ENCODE assay signal across 18 cellular contexts in the genomic region with DNA sequence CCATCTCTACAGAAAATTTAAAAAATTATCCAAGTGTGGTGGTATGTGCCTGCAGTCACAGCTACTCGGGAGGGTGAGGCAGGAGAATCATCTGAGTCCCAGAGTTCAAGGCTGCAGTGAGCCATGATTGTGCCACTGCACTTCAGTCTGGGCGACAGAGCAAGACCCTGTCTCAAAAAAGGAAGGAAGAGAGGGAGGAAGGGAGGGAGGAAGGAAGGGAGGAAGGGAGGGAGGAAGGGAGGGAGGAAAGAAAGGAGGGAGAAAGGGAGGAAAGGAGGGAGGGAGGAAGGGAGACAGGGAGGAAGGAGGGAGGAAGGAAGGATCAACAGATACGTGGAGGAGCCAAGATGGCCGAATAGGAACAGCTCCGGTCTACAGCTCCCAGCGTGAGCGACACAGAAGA.
DNase-seq lines count a peak whose midpoint lies in the region; ATAC-seq, FAIRE-seq and TF ChIP-seq lines count a peak whose summit lies in the region.
"Had no signal": no experiment of that assay in that cellular context is flagged by ENCODE, and none has a peak within 500 bp of the region (broad histone marks: within the 10 kb centered on the region; RNA-seq: fewer than 3 reads in every experiment).

No MANE protein-coding gene starts in this region.

- CTCF ChIA-PET in H1 (lab: Charles Lee; ENCODE audit: partially characterized antibody): interaction anchor here (0.9 kb wide), 1 partner anchor 28 kb away, joined by 3 read pairs; no protein-coding TSS in a partner anchor

- no peaks in the 10 kb centered on the region; the same call in 1 of the 2 replicates for H3K23me2 ChIP-seq in H1 (ENCODE audit: low read depth, low read length)

- peak overlapping the region; percentile 75 for H3K4me3 Mint-ChIP-seq in nephron
- H3K4me3 Mint-ChIP-seq: activated CD4-positive, alpha-beta memory T cell treated with anti-CD3 and anti-CD28 coated beads, Interleukin-2, amount 10 ng/mL, durations not matched to agents 7 days and 5 days; activated T-cell treated with anti-CD3 and anti-CD28 coated beads, Interleukin-2, amount 50 U/mL, for 24 hours; stimulated activated naive CD8-positive, alpha-beta T cell treated with anti-CD3 and anti-CD28 coated beads, Interleukin-15, amount 100 ng/mL, for 72 hours had no signal

- H3K4me1 ChIP-seq in HUES48 (ENCODE audit: control insufficient read depth, insufficient read depth, low read length): no peaks in the 10 kb centered on the region
- H3K4me1 ChIP-seq in H1 (replicated peaks in 1 of 4; ENCODE audit: control insufficient read depth in 3 of 4, insufficient read depth in 4 of 4, low read length in 3 of 4): no peaks in the 10 kb centered on the region
- H3K4me1 ChIP-seq: breast epithelium had no signal

- no peak overlapping the region for H2AK5ac ChIP-seq in H1 (ENCODE audit: low read depth, low read length)

- no peak overlapping the region for H2BK12ac ChIP-seq in H1 (ENCODE audit: low read depth, low read length)

- no peak for TF ChIP-seq CTCF in C4-2B (conservative IDR thresholded peaks at IDR 0.05)
- TF ChIP-seq CTCF in H1 (IDR thresholded peaks at IDR 0.05; ENCODE audit: control extremely low read depth in 1 of 3, insufficient read depth in 1 of 3, low read depth in 1 of 3, low read length in 3 of 3): no peak
- TF ChIP-seq CTCF in nephron (IDR thresholded peaks at IDR 0.05; ENCODE audit: unreplicated experiment in 3 of 3): no peak

- no peak overlapping the region for H3K9ac ChIP-seq in HUES48 (ENCODE audit: low read depth, low read length)
- peak overlapping the region in 1 of 4 experiments; percentile 24; a peak in 1 of 7 replicates for H3K9ac ChIP-seq in H1 (replicated peaks in 1 of 4; ENCODE audit: extremely low read depth in 1 of 4, low read depth in 3 of 4, low read length in 3 of 4)

- H3K27ac ChIP-seq in C4-2B: peak overlapping the region; percentile 52
- H3K27ac ChIP-seq in HUES48 (ENCODE audit: low read depth, low read length): no peak overlapping the region
- no peak overlapping the region for H3K27ac ChIP-seq in H1 (ENCODE audit: low read depth, low read length)
- H3K27ac ChIP-seq: breast epithelium had no signal

- H3K4me3 ChIP-seq in HUES48 (ENCODE audit: low read depth, low read length) (peak overlapping the region; percentile 47; the same call in 1 of the 2 replicates), H1 (ENCODE audit: extremely low read depth in 1 of 4, insufficient read depth in 2 of 4, low read depth in 3 of 4, low read length in 4 of 4) (peak overlapping the region in 2 of 4 experiments; percentile 29 to 38; a peak in 2 of 8 replicates)
- H3K4me3 ChIP-seq: breast epithelium had no signal

- no peaks in the 10 kb centered on the region for H4K20me1 ChIP-seq in H1 (replicated peaks in 1 of 2; ENCODE audit: control insufficient read depth in 1 of 2, insufficient read depth in 2 of 2, low read length in 2 of 2)

- H2BK15ac ChIP-seq in H1 (ENCODE audit: low read length): no peak overlapping the region

- H3K27me3 ChIP-seq in HUES48 (ENCODE audit: control insufficient read depth, insufficient read depth, low read length) (no peaks in the 10 kb centered on the region), H1 (replicated peaks in 1 of 4; ENCODE audit: control insufficient read depth in 3 of 4, extremely low read depth in 1 of 4, insufficient read depth in 3 of 4, low read length in 3 of 4) (no peaks in the 10 kb centered on the region)
- H3K27me3 ChIP-seq: breast epithelium had no signal

- H3K23ac ChIP-seq in H1 (ENCODE audit: insufficient read length): no peak overlapping the region

- H3K79me1 ChIP-seq in H1 (ENCODE audit: low read depth, low read length): no peaks in the 10 kb centered on the region

- peak overlapping the region; percentile 21 to 63; a peak in 2 of 4 replicates for H3K4me2 ChIP-seq in H1 (ENCODE audit: insufficient read depth in 1 of 2, low read depth in 2 of 2, low read length in 2 of 2)

- peak overlapping the region in 2 of 3 experiments; percentile 60 to 79 for H3K27ac Mint-ChIP-seq in nephron
- H3K27ac Mint-ChIP-seq: activated CD4-positive, alpha-beta memory T cell treated with anti-CD3 and anti-CD28 coated beads, Interleukin-2, amount 10 ng/mL, durations not matched to agents 7 days and 5 days; activated T-cell treated with anti-CD3 and anti-CD28 coated beads, Interleukin-2, amount 50 U/mL, for 24 hours; stimulated activated naive CD8-positive, alpha-beta T cell treated with anti-CD3 and anti-CD28 coated beads, Interleukin-15, amount 100 ng/mL, for 72 hours had no signal

- TF ChIP-seq POLR2A in H1 (IDR thresholded peaks at IDR 0.05; ENCODE audit: control extremely low read depth in 1 of 2, low read depth in 2 of 2, low read length in 2 of 2): no peak

- H4K5ac ChIP-seq in H1 (ENCODE audit: insufficient read length, low read depth, low read length): peak overlapping the region; percentile 57

- peaks cover 2% of the 10 kb centered on the region for H3K4me1 Mint-ChIP-seq in nephron
- H3K4me1 Mint-ChIP-seq: activated CD4-positive, alpha-beta memory T cell treated with anti-CD3 and anti-CD28 coated beads, Interleukin-2, amount 10 ng/mL, durations not matched to agents 7 days and 5 days; stimulated activated naive CD8-positive, alpha-beta T cell treated with anti-CD3 and anti-CD28 coated beads, Interleukin-15, amount 100 ng/mL, for 72 hours had no signal

- peaks cover 11% of the 10 kb centered on the region for H3K9me3 Mint-ChIP-seq in nephron
- H3K9me3 Mint-ChIP-seq: activated CD4-positive, alpha-beta memory T cell treated with anti-CD3 and anti-CD28 coated beads, Interleukin-2, amount 10 ng/mL, durations not matched to agents 7 days and 5 days; activated T-cell treated with anti-CD3 and anti-CD28 coated beads, Interleukin-2, amount 50 U/mL, for 24 hours; stimulated activated naive CD8-positive, alpha-beta T cell treated with anti-CD3 and anti-CD28 coated beads, Interleukin-15, amount 100 ng/mL, for 72 hours had no signal

- H3K36me3 ChIP-seq in HUES48 (ENCODE audit: control insufficient read depth, insufficient read depth, low read length) (no peaks in the 10 kb centered on the region), H1 (ENCODE audit: control insufficient read depth in 2 of 4, insufficient read depth in 4 of 4, low read length in 3 of 4) (peaks cover 0 to 2% (median 0%) of the 10 kb centered on the region in 4 experiments; a peak in 1 of 8 replicates)
- H3K36me3 ChIP-seq: breast epithelium had no signal

- no peak overlapping the region for H3K4ac ChIP-seq in H1 (replicated peaks; ENCODE audit: insufficient read length, low read depth, low read length)

- no peak for TF ChIP-seq RAD21 in H1 (IDR thresholded peaks at IDR 0.05 in 1 of 2, conservative IDR thresholded peaks at IDR 0.05 in 1 of 2; ENCODE audit: low read depth in 2 of 2, low read length in 2 of 2)

- peaks cover 9% of the 10 kb centered on the region for H3K36me3 Mint-ChIP-seq in nephron (ENCODE audit: low read depth)

- ATAC-seq in GM18502 (IDR thresholded peaks at IDR 0.05; ENCODE audit: poor library complexity, unreplicated experiment): no peak
- ATAC-seq: esophagus mucosa; right cardiac atrium; stimulated activated naive CD8-positive, alpha-beta T cell treated with anti-CD3 and anti-CD28 coated beads, Interleukin-15, amount 100 ng/mL, for 72 hours had no signal

- POLR2A ChIA-PET in H1 (lab: Charles Lee; ENCODE audit: partially characterized antibody): interaction anchor here (0.9 to 1.7 kb wide), 3 partner anchors 9 to 68 kb away, joined by 3 to 4 read pairs (median 3); no protein-coding TSS in a partner anchor

- no peak overlapping the region for H2BK120ac ChIP-seq in H1 (replicated peaks; ENCODE audit: low read depth, low read length)

- H2AFZ ChIP-seq in H1 (ENCODE audit: low read length): peak overlapping the region; percentile 93

- no peaks in the 10 kb centered on the region for H3K79me2 ChIP-seq in H1 (ENCODE audit: control insufficient read depth in 1 of 2, insufficient read depth in 2 of 2, low read length in 2 of 2)

- 75% methylated on average over 2 of the region's 7 CpGs; no CpG with 5 or more reads in 1 of the 2 experiments for WGBS in H1 (ENCODE audit: extremely low coverage in 1 of 2, insufficient coverage in 1 of 2, insufficient read length in 1 of 2, insufficient replicate concordance in 2 of 2, low coverage in 1 of 2, low lambda C conversion rate in 2 of 2, missing lambda C conversion rate in 1 of 2), 2 experiments

- H4K91ac ChIP-seq in H1 (replicated peaks; ENCODE audit: insufficient read length, low read length): no peak overlapping the region

- no peak for FAIRE-seq in H1 (lab: Jason Lieb, UNC)
- FAIRE-seq: kidney had no signal

- peak overlapping the region; percentile 29; the same call in 1 of the 2 replicates for H2BK5ac ChIP-seq in H1 (ENCODE audit: low read depth, low read length)

- H2BK20ac ChIP-seq in H1 (ENCODE audit: low read length): no peak overlapping the region

- H3K27me3 Mint-ChIP-seq in nephron (ENCODE audit: low read depth): no peaks in the 10 kb centered on the region
- H3K27me3 Mint-ChIP-seq: activated CD4-positive, alpha-beta memory T cell treated with anti-CD3 and anti-CD28 coated beads, Interleukin-2, amount 10 ng/mL, durations not matched to agents 7 days and 5 days; stimulated activated naive CD8-positive, alpha-beta T cell treated with anti-CD3 and anti-CD28 coated beads, Interleukin-15, amount 100 ng/mL, for 72 hours had no signal

- no peak overlapping the region for H3K18ac ChIP-seq in H1 (ENCODE audit: extremely low read depth, low read length)

- H3K14ac ChIP-seq in H1 (ENCODE audit: insufficient read length): no peak overlapping the region

- DNase-seq in H1 (ENCODE audit: low read depth in 1 of 2, low spot score in 2 of 2): no peak
- DNase-seq in NCI-H2029 treated with DMSO at 0.1 percent for 48 hours (lab: John Stamatoyannopoulos, UW): no peak
- DNase-seq in HuH-7 (ENCODE audit: low spot score): no peak
- DNase-seq in NCI-H128 (lab: John Stamatoyannopoulos, UW; ENCODE audit: unreplicated experiment): no peak
- DNase-seq: activated CD4-positive, alpha-beta memory T cell treated with anti-CD3 and anti-CD28 coated beads, Interleukin-2, amount 10 ng/mL, durations not matched to agents 7 days and 5 days; activated T-cell treated with anti-CD3 and anti-CD28 coated beads, Interleukin-2, amount 50 U/mL, for 24 hours; KBM-7; kidney; right cardiac atrium; stimulated activated CD4-positive, alpha-beta T cell treated with anti-CD3 and anti-CD28 coated beads, Interleukin-1b, Interleukin-23, amount 100 ng/mL, for 48 hours; stimulated activated naive CD8-positive, alpha-beta T cell treated with anti-CD3 and anti-CD28 coated beads, Interleukin-15, amount 100 ng/mL, for 72 hours; T-helper 1 cell had no signal

- no peak overlapping the region for H3K56ac ChIP-seq in H1 (replicated peaks; ENCODE audit: insufficient read length, low read depth, low read length)

- no peak overlapping the region for H4K8ac ChIP-seq in H1 (ENCODE audit: extremely low read depth, insufficient read depth, low read length)

- H3K9me3 ChIP-seq in HUES48 (ENCODE audit: control insufficient read depth, insufficient read depth, low read length) (no peaks in the 10 kb centered on the region), H1 (ENCODE audit: insufficient read depth in 2 of 2, low read depth in 1 of 2, low read length in 1 of 2) (no peaks in the 10 kb centered on the region)
- H3K9me3 ChIP-seq: breast epithelium had no signal

- TF ChIP-seq EP300 in H1 (IDR thresholded peaks at IDR 0.05; ENCODE audit: borderline replicate concordance in 1 of 2, low read depth in 2 of 2, low read length in 2 of 2): no peak

TF ChIP-seq in H1, 55 proteins besides CTCF, POLR2A, EP300 and RAD21 (continues in another document):
- no peak for TF ChIP-seq TAF1 (IDR thresholded peaks at IDR 0.05; ENCODE audit: low read depth, low read length)
